ENCODE assay signal across 33 cellular contexts in genomic region chr14:74442757-74443156, GRCh38. TPM values are rescaled to one million over a fixed set of nuclear protein-coding genes. Genes with fewer than 3 reads are reported as not detected.
"Had no signal": no experiment of that assay in that cellular context is flagged by ENCODE, and none has a peak within 500 bp of the region (broad histone marks: within the 10 kb centered on the region; RNA-seq: fewer than 3 reads in every experiment).

No MANE protein-coding gene starts in this region.

- DNase-seq: activated CD4-positive, alpha-beta memory T cell treated with anti-CD3 and anti-CD28 coated beads for 36 hours; activated CD4-positive, alpha-beta T cell treated with anti-CD3 and anti-CD28 coated beads for 36 hours; activated CD4-positive, alpha-beta T cell treated with anti-CD3 and anti-CD28 coated beads, Interleukin-2, amount 50 U/mL, for 1 hour; activated CD8-positive, alpha-beta memory T cell treated with anti-CD3 and anti-CD28 coated beads, Interleukin-2, amount 50 U/mL, for 4 hours; activated effector memory CD4-positive, alpha-beta T cell treated with Interleukin-2 at 50 U/mL for 16 hours; activated naive CD4-positive, alpha-beta T cell treated with anti-CD3 and anti-CD28 coated beads, Interleukin-2, amount 10 ng/mL, durations not matched to agents 7 days and 5 days; activated naive CD8-positive, alpha-beta T cell treated with anti-CD3 and anti-CD28 coated beads, Interleukin-2, amount 50 U/mL, for 24 hours; activated T-cell treated with anti-CD3 and anti-CD28 coated beads for 4 hours; activated T-cell treated with anti-CD3 and anti-CD28 coated beads, Interleukin-2, amount 50 U/mL, for 4 hours; anterior cingulate cortex; caudate nucleus; Karpas-422; KBM-7; NCI-H1105; NCI-H1436; NCI-H1694; NCI-H1930; NCI-H2081 treated with DMSO at 0.1 percent for 48 hours; NCI-H226; NCI-H446 treated with DMSO at 0.1 percent for 48 hours; NCI-H524; NCI-H69; SHP77; SJCRH30 had no signal

- H3K36me3 Mint-ChIP-seq: activated CD4-positive, alpha-beta memory T cell treated with anti-CD3 and anti-CD28 coated beads for 36 hours; activated naive CD4-positive, alpha-beta T cell treated with anti-CD3 and anti-CD28 coated beads, Interleukin-2, amount 10 ng/mL, durations not matched to agents 7 days and 5 days; activated naive CD8-positive, alpha-beta T cell; brain had no signal

- H3K4me1 ChIP-seq: SJCRH30 had no signal

- FAIRE-seq: TTC549 had no signal

- H3K9me3 ChIP-seq: SJCRH30 had no signal

- H3K4me3 ChIP-seq: SJCRH30, SK-N-MC had no signal

- H3K27ac Mint-ChIP-seq: activated CD4-positive, alpha-beta memory T cell treated with anti-CD3 and anti-CD28 coated beads for 36 hours; activated CD4-positive, alpha-beta T cell treated with anti-CD3 and anti-CD28 coated beads for 36 hours; activated naive CD4-positive, alpha-beta T cell treated with anti-CD3 and anti-CD28 coated beads, Interleukin-2, amount 10 ng/mL, durations not matched to agents 7 days and 5 days; activated naive CD8-positive, alpha-beta T cell; activated naive CD8-positive, alpha-beta T cell treated with anti-CD3 and anti-CD28 coated beads, Interleukin-2, amount 50 U/mL, for 24 hours; brain; T-helper 1 cell treated with Interleukin-12 subunit alpha and Interleukin-12 subunit beta and Interleukin-4 antibody, amounts not matched to agents 30 μg/mL and 1 μg/mL, for 36 hours; T-helper 2 cell treated with Interferon-gamma antibody and Interleukin-4, amounts not matched to agents 5 μg/mL and 100 μg/mL, for 36 hours had no signal

- H3K27ac ChIP-seq: SJCRH30, SK-N-MC had no signal

- H3K4me1 Mint-ChIP-seq: activated CD4-positive, alpha-beta T cell treated with anti-CD3 and anti-CD28 coated beads for 36 hours; activated naive CD4-positive, alpha-beta T cell treated with anti-CD3 and anti-CD28 coated beads, Interleukin-2, amount 10 ng/mL, durations not matched to agents 7 days and 5 days; activated naive CD8-positive, alpha-beta T cell treated with anti-CD3 and anti-CD28 coated beads, Interleukin-2, amount 50 U/mL, for 24 hours had no signal

- H3K36me3 ChIP-seq: SJCRH30 had no signal

- ATAC-seq: activated CD4-positive, alpha-beta T cell treated with anti-CD3 and anti-CD28 coated beads for 36 hours; activated naive CD8-positive, alpha-beta T cell treated with anti-CD3 and anti-CD28 coated beads, Interleukin-2, amount 50 U/mL, for 24 hours; activated T-cell treated with anti-CD3 and anti-CD28 coated beads, Interleukin-2, amount 50 U/mL, for 4 hours; Panc1 had no signal

- H3K9me3 Mint-ChIP-seq: activated CD4-positive, alpha-beta memory T cell treated with anti-CD3 and anti-CD28 coated beads for 36 hours; activated naive CD4-positive, alpha-beta T cell treated with anti-CD3 and anti-CD28 coated beads, Interleukin-2, amount 10 ng/mL, durations not matched to agents 7 days and 5 days; activated naive CD8-positive, alpha-beta T cell treated with anti-CD3 and anti-CD28 coated beads, Interleukin-2, amount 50 U/mL, for 24 hours; brain; T-helper 1 cell treated with Interleukin-12 subunit alpha and Interleukin-12 subunit beta and Interleukin-4 antibody, amounts not matched to agents 30 μg/mL and 1 μg/mL, for 36 hours; T-helper 2 cell treated with Interferon-gamma antibody and Interleukin-4, amounts not matched to agents 5 μg/mL and 100 μg/mL, for 36 hours had no signal

- H3K4me3 Mint-ChIP-seq: activated CD4-positive, alpha-beta memory T cell treated with anti-CD3 and anti-CD28 coated beads for 36 hours; activated CD4-positive, alpha-beta T cell treated with anti-CD3 and anti-CD28 coated beads for 36 hours; activated naive CD4-positive, alpha-beta T cell treated with anti-CD3 and anti-CD28 coated beads, Interleukin-2, amount 10 ng/mL, durations not matched to agents 7 days and 5 days; activated naive CD8-positive, alpha-beta T cell; activated naive CD8-positive, alpha-beta T cell treated with anti-CD3 and anti-CD28 coated beads, Interleukin-2, amount 50 U/mL, for 24 hours; activated T-cell treated with anti-CD3 and anti-CD28 coated beads, Interleukin-2, amount 50 U/mL, for 4 hours; brain; T-helper 1 cell treated with Interleukin-12 subunit alpha and Interleukin-12 subunit beta and Interleukin-4 antibody, amounts not matched to agents 30 μg/mL and 1 μg/mL, for 36 hours; T-helper 2 cell treated with Interferon-gamma antibody and Interleukin-4, amounts not matched to agents 5 μg/mL and 100 μg/mL, for 36 hours had no signal

RNA-seq across cellular contexts. Expression of gene SYNDIG1L, which starts 16.7 kb away (rescaled TPM):
- total RNA-seq: activated CD4-positive, alpha-beta memory T cell treated with anti-CD3 and anti-CD28 coated beads for 36 hours; activated CD4-positive, alpha-beta T cell treated with anti-CD3 and anti-CD28 coated beads for 36 hours; activated T-cell treated with anti-CD3 and anti-CD28 coated beads, Interleukin-2, amount 50 U/mL, for 4 hours; MCF 10A; RPMI7951; SJCRH30 had no signal
